Comparison of ENCODE assay signal across 14 cellular contexts in genomic region chr9:129100383-129101169, GRCh38.
"Had no signal": no experiment of that assay in that cellular context is flagged by ENCODE, and none has a peak within 500 bp of the region (broad histone marks: within the 10 kb centered on the region; RNA-seq: fewer than 3 reads in every experiment).

No MANE protein-coding gene starts in this region.

- H3K27me3 Mint-ChIP-seq: activated CD4-positive, alpha-beta memory T cell treated with anti-CD3 and anti-CD28 coated beads, Interleukin-2, amount 10 ng/mL, durations not matched to agents 7 days and 5 days; activated CD4-positive, alpha-beta T cell treated with anti-CD3 and anti-CD28 coated beads for 36 hours; activated naive CD8-positive, alpha-beta T cell treated with anti-CD3 and anti-CD28 coated beads, Interleukin-2, amount 10 ng/mL, durations not matched to agents 7 days and 5 days had no signal

- H3K9me3 Mint-ChIP-seq: activated CD4-positive, alpha-beta memory T cell treated with anti-CD3 and anti-CD28 coated beads, Interleukin-2, amount 10 ng/mL, durations not matched to agents 7 days and 5 days; activated naive CD8-positive, alpha-beta T cell treated with anti-CD3 and anti-CD28 coated beads, Interleukin-2, amount 10 ng/mL, durations not matched to agents 7 days and 5 days; activated T-cell treated with anti-CD3 and anti-CD28 coated beads, Interleukin-2, amount 50 U/mL, for 72 hours had no signal

- DNase-seq: activated CD4-positive, alpha-beta memory T cell treated with anti-CD3 and anti-CD28 coated beads, Interleukin-2, amount 10 ng/mL, durations not matched to agents 7 days and 5 days; activated CD4-positive, alpha-beta T cell treated with anti-CD3 and anti-CD28 coated beads for 36 hours; activated naive CD8-positive, alpha-beta T cell treated with anti-CD3 and anti-CD28 coated beads, Interleukin-2, amount 10 ng/mL, durations not matched to agents 7 days and 5 days; activated T-cell treated with anti-CD3 and anti-CD28 coated beads, Interleukin-2, amount 50 U/mL, for 72 hours; aorta; gastrocnemius medialis; midbrain; stimulated activated CD4-positive, alpha-beta T cell treated with anti-CD3 and anti-CD28 coated beads, Interleukin-4, amount 100 ng/mL, for 4 hours; stomach; T1000 had no signal

- H3K27ac ChIP-seq: cardiac muscle cell, gastrocnemius medialis, neutrophil, skin epidermis, stomach, thoracic aorta had no signal

- ATAC-seq: activated CD4-positive, alpha-beta T cell treated with anti-CD3 and anti-CD28 coated beads for 36 hours; activated T-cell treated with anti-CD3 and anti-CD28 coated beads, Interleukin-2, amount 50 U/mL, for 72 hours; gastrocnemius medialis had no signal

- H3K4me1 Mint-ChIP-seq: activated CD4-positive, alpha-beta memory T cell treated with anti-CD3 and anti-CD28 coated beads, Interleukin-2, amount 10 ng/mL, durations not matched to agents 7 days and 5 days; activated CD4-positive, alpha-beta T cell treated with anti-CD3 and anti-CD28 coated beads for 36 hours; activated naive CD8-positive, alpha-beta T cell treated with anti-CD3 and anti-CD28 coated beads, Interleukin-2, amount 10 ng/mL, durations not matched to agents 7 days and 5 days had no signal

- H3K4me3 Mint-ChIP-seq: activated CD4-positive, alpha-beta memory T cell treated with anti-CD3 and anti-CD28 coated beads, Interleukin-2, amount 10 ng/mL, durations not matched to agents 7 days and 5 days; activated CD4-positive, alpha-beta T cell treated with anti-CD3 and anti-CD28 coated beads for 36 hours; activated naive CD8-positive, alpha-beta T cell treated with anti-CD3 and anti-CD28 coated beads, Interleukin-2, amount 10 ng/mL, durations not matched to agents 7 days and 5 days; activated T-cell treated with anti-CD3 and anti-CD28 coated beads, Interleukin-2, amount 50 U/mL, for 72 hours had no signal

- H3K4me3 ChIP-seq: cardiac muscle cell, gastrocnemius medialis, skin epidermis, stomach, thoracic aorta had no signal

- H3K36me3 Mint-ChIP-seq: activated naive CD8-positive, alpha-beta T cell treated with anti-CD3 and anti-CD28 coated beads, Interleukin-2, amount 10 ng/mL, durations not matched to agents 7 days and 5 days had no signal

- H3K9me3 ChIP-seq: gastrocnemius medialis, neutrophil, stomach, thoracic aorta had no signal

- H3K36me3 ChIP-seq: cardiac muscle cell had no signal

- H3K27me3 ChIP-seq: cardiac muscle cell, gastrocnemius medialis, neutrophil, stomach had no signal

- H3K27ac Mint-ChIP-seq: activated CD4-positive, alpha-beta memory T cell treated with anti-CD3 and anti-CD28 coated beads, Interleukin-2, amount 10 ng/mL, durations not matched to agents 7 days and 5 days; activated CD4-positive, alpha-beta T cell treated with anti-CD3 and anti-CD28 coated beads for 36 hours; activated naive CD8-positive, alpha-beta T cell treated with anti-CD3 and anti-CD28 coated beads, Interleukin-2, amount 10 ng/mL, durations not matched to agents 7 days and 5 days; activated T-cell treated with anti-CD3 and anti-CD28 coated beads, Interleukin-2, amount 50 U/mL, for 72 hours had no signal
